In the genomic region with DNA sequence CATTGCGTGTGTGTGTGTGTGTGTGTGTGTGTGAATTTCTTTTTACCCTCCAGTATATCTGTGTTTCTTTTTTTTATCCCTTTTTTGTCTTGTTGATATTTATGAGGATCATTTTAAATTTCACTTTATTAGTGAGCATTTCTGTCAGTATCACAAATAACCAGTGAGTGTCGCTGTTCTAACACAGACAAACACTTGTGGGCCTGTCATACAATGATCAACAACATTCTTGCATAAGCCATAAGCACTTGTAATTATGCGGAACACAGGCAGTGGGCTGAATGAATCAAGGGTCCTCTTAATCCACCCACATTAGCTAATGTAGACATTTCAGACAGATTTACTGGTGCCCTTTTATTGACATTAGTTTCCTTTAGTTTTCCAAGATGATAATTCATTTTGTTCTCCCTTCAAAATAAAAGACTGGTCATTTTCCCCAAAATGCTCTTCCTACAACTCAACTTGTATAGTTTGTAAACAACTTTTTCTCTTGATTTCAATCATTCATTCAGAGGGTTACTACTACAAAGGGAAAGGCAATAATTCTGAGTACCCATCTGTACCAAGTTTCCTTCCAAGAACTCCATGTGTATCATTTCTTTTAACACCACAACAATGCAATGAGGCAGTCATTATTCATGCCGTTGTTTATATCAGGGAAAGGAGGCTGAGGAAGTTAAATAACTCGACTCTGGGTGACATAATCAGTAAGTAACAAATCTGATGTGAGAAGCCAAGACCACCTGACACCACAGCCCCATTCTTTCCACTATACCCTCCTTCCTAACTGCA, we compare ENCODE assay signal across 8 cellular contexts. TPM values are rescaled to one million over a fixed set of nuclear protein-coding genes. Genes with fewer than 3 reads are reported as not detected.
A peak's percentile ranks its signal among the peaks of the same experiment; 100 is the strongest.
DNase-seq lines count a peak whose midpoint lies in the region; ATAC-seq and TF ChIP-seq lines count a peak whose summit lies in the region.

No MANE protein-coding gene starts in this region.

- POLR2A ChIA-PET in CD8-positive, alpha-beta T cell (lab: Charles Lee): no interaction called here

- no peaks in the 10 kb centered on the region for H3K27me3 Mint-ChIP-seq in CD8-positive, alpha-beta T cell (ENCODE audit: low read depth)

- H3K4me1 ChIP-seq in spleen: no peaks in the 10 kb centered on the region
- H3K4me1 ChIP-seq in CD8-positive, alpha-beta T cell (ENCODE audit: insufficient read depth, low read length): no peaks in the 10 kb centered on the region

- no peak overlapping the region for H3K27ac Mint-ChIP-seq in CD8-positive, alpha-beta T cell

- H3K27ac ChIP-seq in VCaP (no peak overlapping the region), spleen (no peak overlapping the region)
- H3K27ac ChIP-seq in CD8-positive, alpha-beta T cell (ENCODE audit: low read depth, low read length): no peak overlapping the region

- no peaks in the 10 kb centered on the region for H3K27me3 ChIP-seq in spleen (replicated peaks in 1 of 7)
- H3K27me3 ChIP-seq in CD8-positive, alpha-beta T cell (ENCODE audit: insufficient read depth, low read length): no peaks in the 10 kb centered on the region

- WGBS in spleen, 5 donors: 17 to 25% (median 23%) methylated on average over 5 of the region's 5 CpGs

- TF ChIP-seq POLR2A in spleen (IDR thresholded peaks at IDR 0.05): no peak

- CTCF ChIA-PET in CD8-positive, alpha-beta T cell (lab: Charles Lee): interaction anchor here (1.2 kb wide), 1 partner anchor 13 kb away, joined by 3 read pairs; no protein-coding TSS in a partner anchor

- intact Hi-C loops in Right ventricle myocardium inferior (cut with DNase I) (no loop called here), cardiac septum (cut with DNase I) (loop anchor here (5.0 kb wide), 2 partner anchors 355 to 860 kb away; no protein-coding TSS in a partner anchor), left cardiac atrium (cut with DNase I) (loop anchor here (2.0 to 10.0 kb wide), 3 partner anchors 355 to 863 kb away; no protein-coding TSS in a partner anchor), spleen (cut with DNase I; ENCODE audit: low total_unique reads) (loop anchor here (10.0 kb wide), 1 partner anchor 1197 kb away; no protein-coding TSS in a partner anchor)
- intact Hi-C loops in CD8-positive, alpha-beta T cell (cut with DNase I, micrococcal nuclease): no loop called here

- no peaks in the 10 kb centered on the region for H3K36me3 Mint-ChIP-seq in CD8-positive, alpha-beta T cell

- H3K4me1 Mint-ChIP-seq in CD8-positive, alpha-beta T cell (ENCODE audit: low read depth): no peaks in the 10 kb centered on the region

- no peaks in the 10 kb centered on the region for H3K36me3 ChIP-seq in spleen
- H3K36me3 ChIP-seq in CD8-positive, alpha-beta T cell (ENCODE audit: insufficient read depth, low read length): no peaks in the 10 kb centered on the region

- no peaks in the 10 kb centered on the region for H3K9me3 ChIP-seq in spleen
- no peaks in the 10 kb centered on the region for H3K9me3 ChIP-seq in CD8-positive, alpha-beta T cell (ENCODE audit: low read length)

- no peak overlapping the region for H3K4me3 ChIP-seq in spleen
- no peak overlapping the region for H3K4me3 ChIP-seq in CD8-positive, alpha-beta T cell (ENCODE audit: low read depth, low read length)

- no peaks in the 10 kb centered on the region for H3K9me3 Mint-ChIP-seq in CD8-positive, alpha-beta T cell

- no peak for DNase-seq in Right ventricle myocardium inferior (ENCODE audit: missing footprints)
- no peak for DNase-seq in cardiac septum (ENCODE audit: low spot score)
- DNase-seq in NCI-H1694 treated with DMSO at 0.1 percent for 48 hours (lab: John Stamatoyannopoulos, UW): peak; percentile 57
- DNase-seq in left cardiac atrium: no peak
- DNase-seq in spleen: no peak
- DNase-seq in CD8-positive, alpha-beta T cell: no peak

- peak; percentile 60 for ATAC-seq in Right ventricle myocardium inferior
- ATAC-seq in HG02759 (IDR thresholded peaks at IDR 0.05; ENCODE audit: unreplicated experiment): peak; percentile 87
- peak; percentile 68 to 71 for ATAC-seq in left cardiac atrium
- ATAC-seq in CD8-positive, alpha-beta T cell: no peak

- TF ChIP-seq CTCF in VCaP (conservative IDR thresholded peaks at IDR 0.05) (peak; percentile 86), spleen (IDR thresholded peaks at IDR 0.05 in 8 of 11, conservative IDR thresholded peaks at IDR 0.05 in 3 of 11) (peak in 10 of 11 experiments; percentile 12 to 46 (median 38))
- TF ChIP-seq CTCF in CD8-positive, alpha-beta T cell (IDR thresholded peaks at IDR 0.05): no peak

- H3K4me3 Mint-ChIP-seq in CD8-positive, alpha-beta T cell: no peak overlapping the region

RNA-seq across cellular contexts. Expression of a gene that starts 34.6 kb away (rescaled TPM):
- 0.05 TPM for total RNA-seq in Right ventricle myocardium inferior
- not detected for total RNA-seq in cardiac septum
- under 1 TPM; 0.53 to 0.73 TPM for total RNA-seq in left cardiac atrium
- 1 to 10 TPM in 1 of 7 donors, under 1 TPM in 4, not detected in 2; 0.09 to 2.6 (median 0.39) TPM for total RNA-seq in spleen
- under 1 TPM in 1 of 3 donors, not detected in 2; 0.03 TPM for polyA plus RNA-seq in spleen
- total RNA-seq in CD8-positive, alpha-beta T cell: not detected

Comparison
In these comparisons a context has a peak if more than half of its experiments do, and no peak if none do; other contexts are left out.
1. intact Hi-C loops: an anchor here in cardiac septum (5.0 kb wide), left cardiac atrium (2.0 to 10.0 kb wide) and spleen (10.0 kb wide); none called in Right ventricle myocardium inferior and CD8-positive, alpha-beta T cell.